ENCODE assay signal across 25 cellular contexts in the genomic region with DNA sequence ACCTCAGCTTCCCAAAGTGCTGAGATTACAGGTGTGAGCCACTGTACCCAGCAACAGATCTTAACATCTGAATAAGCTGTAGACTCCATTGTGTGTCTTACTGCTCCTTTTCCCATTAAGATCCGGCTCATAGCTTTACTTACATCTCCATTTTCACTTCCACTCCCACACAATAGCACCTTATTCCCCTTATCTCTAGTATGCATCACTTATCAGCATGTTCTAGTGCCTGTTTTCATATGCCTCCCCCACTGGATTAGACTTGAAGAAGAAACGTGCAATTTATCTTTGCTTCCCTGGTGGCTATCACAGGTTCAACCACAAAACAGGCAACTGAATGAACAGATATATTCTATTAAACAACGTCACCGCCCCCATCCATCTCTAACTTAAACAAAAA.
"Had no signal": no experiment of that assay in that cellular context is flagged by ENCODE, and none has a peak within 500 bp of the region (broad histone marks: within the 10 kb centered on the region; RNA-seq: fewer than 3 reads in every experiment).

No MANE protein-coding gene starts in this region.

- ATAC-seq: T-cell had no signal

- FAIRE-seq: TTC549 had no signal

- H3K27me3 Mint-ChIP-seq: activated CD4-positive, alpha-beta memory T cell treated with anti-CD3 and anti-CD28 coated beads, Interleukin-2, amount 10 ng/mL, durations not matched to agents 7 days and 5 days; activated CD4-positive, alpha-beta T cell treated with anti-CD3 and anti-CD28 coated beads, Interleukin-2, amount 10 ng/mL, durations not matched to agents 7 days and 5 days; T-cell had no signal

- H3K4me3 ChIP-seq: SK-N-MC had no signal

- H3K27ac Mint-ChIP-seq: activated CD4-positive, alpha-beta memory T cell treated with anti-CD3 and anti-CD28 coated beads, Interleukin-2, amount 10 ng/mL, durations not matched to agents 7 days and 5 days; activated CD4-positive, alpha-beta T cell treated with anti-CD3 and anti-CD28 coated beads, Interleukin-2, amount 10 ng/mL, durations not matched to agents 7 days and 5 days; activated T-helper 2 cell treated with anti-CD3 and anti-CD28 coated beads, Interferon-gamma antibody, Interleukin-2, Interleukin-4, amounts not matched to agents 10 μg/mL and 5 μg/mL and 100 μg/mL, durations not matched to agents 14 hours and 24 hours and 36 hours; T-cell had no signal

- H3K27ac ChIP-seq: SK-N-MC, VCaP had no signal

- H3K4me3 Mint-ChIP-seq: activated CD4-positive, alpha-beta memory T cell treated with anti-CD3 and anti-CD28 coated beads, Interleukin-2, amount 10 ng/mL, durations not matched to agents 7 days and 5 days; activated CD4-positive, alpha-beta T cell treated with anti-CD3 and anti-CD28 coated beads, Interleukin-2, amount 10 ng/mL, durations not matched to agents 7 days and 5 days; T-cell had no signal

- DNase-seq: activated CD4-positive, alpha-beta memory T cell treated with anti-CD3 and anti-CD28 coated beads, Interleukin-2, amount 10 ng/mL, durations not matched to agents 7 days and 5 days; activated CD4-positive, alpha-beta T cell treated with anti-CD3 and anti-CD28 coated beads, Interleukin-2, amount 10 ng/mL, durations not matched to agents 7 days and 5 days; activated CD4-positive, CD25-positive, alpha-beta regulatory T cell; activated gamma-delta T cell treated with Interleukin-2 at 50 U/mL for 16 hours; activated naive CD4-positive, alpha-beta T cell treated with anti-CD3 and anti-CD28 coated beads, Interleukin-2, amount 50 U/mL, for 16 hours; activated T-cell treated with anti-CD3 and anti-CD28 coated beads for 4 hours; activated T-cell treated with anti-CD3 and anti-CD28 coated beads, Interleukin-2, amount 50 U/mL, for 48 hours; anterior cingulate cortex; MM.1S; NCI-H1105; NCI-H1436; NCI-H1694 treated with DMSO at 0.1 percent for 48 hours; NCI-H2029 treated with DMSO at 0.1 percent for 48 hours; NCI-H345; NCI-H510A; NCI-H526 treated with DMSO at 0.1 percent for 48 hours; NCI-H82; SIG-M5; T-cell; T-helper 2 cell; T1000 had no signal

- H3K9me3 Mint-ChIP-seq: activated CD4-positive, alpha-beta memory T cell treated with anti-CD3 and anti-CD28 coated beads, Interleukin-2, amount 10 ng/mL, durations not matched to agents 7 days and 5 days; activated CD4-positive, alpha-beta T cell treated with anti-CD3 and anti-CD28 coated beads, Interleukin-2, amount 10 ng/mL, durations not matched to agents 7 days and 5 days; activated T-helper 2 cell treated with anti-CD3 and anti-CD28 coated beads, Interferon-gamma antibody, Interleukin-2, Interleukin-4, amounts not matched to agents 10 μg/mL and 5 μg/mL and 100 μg/mL, durations not matched to agents 14 hours and 24 hours and 36 hours; T-cell had no signal
